Comparison of ENCODE assay signal across 2 cellular contexts in genomic region chr5:32363030-32363429, GRCh38.
TF ChIP-seq lines count a peak whose summit lies in the region.

No MANE protein-coding gene starts in this region.

TF ChIP-seq in A549, 52 proteins besides CTCF, POLR2A, EP300 and RAD21:
- TF ChIP-seq MAFK (IDR thresholded peaks at IDR 0.05; ENCODE audit: partially characterized antibody) (peak; percentile 92), EHF (CRISPR knock-in tag; IDR thresholded peaks at IDR 0.05) (no peak), TP53 (CRISPR knock-in tag; IDR thresholded peaks at IDR 0.05) (no peak), GATA3 (IDR thresholded peaks at IDR 0.05; ENCODE audit: borderline replicate concordance) (no peak), ESRRA (IDR thresholded peaks at IDR 0.05; ENCODE audit: borderline replicate concordance, low read length) (no peak), CBX2 (IDR thresholded peaks at IDR 0.05; ENCODE audit: borderline replicate concordance, low read depth) (no peak)

TF ChIP-seq in IMR-90, 13 proteins besides CTCF, POLR2A, EP300 and RAD21:
- no peak for TF ChIP-seq FOS (IDR thresholded peaks at IDR 0.05; ENCODE audit: low read depth, low read length)
- TF ChIP-seq RCOR1 (IDR thresholded peaks at IDR 0.05; ENCODE audit: insufficient replicate concordance, low read length): no peak
- peak; percentile 94 for TF ChIP-seq MAFK (IDR thresholded peaks at IDR 0.05; ENCODE audit: low read depth, low read length)
